9 cellular contexts compared by ENCODE assay signal in genomic region chr16:11099672-11100195, GRCh38.
DNase-seq lines count a peak whose midpoint lies in the region; ATAC-seq lines count a peak whose summit lies in the region.
"Had no signal": no experiment of that assay in that cellular context is flagged by ENCODE, and none has a peak within 500 bp of the region (broad histone marks: within the 10 kb centered on the region; RNA-seq: fewer than 3 reads in every experiment).

No MANE protein-coding gene starts in this region.

- no peak overlapping the region for H3K4me3 Mint-ChIP-seq in activated CD4-positive, alpha-beta T cell treated with anti-CD3 and anti-CD28 coated beads, Interleukin-2, amount 10 ng/mL, durations not matched to agents 7 days and 5 days
- H3K4me3 Mint-ChIP-seq in stimulated activated naive CD8-positive, alpha-beta T cell treated with anti-CD3 and anti-CD28 coated beads, Interleukin-15, amount 100 ng/mL, for 72 hours, result peak overlapping the region; percentile 57 to 60

- DNase-seq in activated CD4-positive, alpha-beta T cell treated with anti-CD3 and anti-CD28 coated beads, Interleukin-2, amount 10 ng/mL, durations not matched to agents 7 days and 5 days, result no peak
- no peak for DNase-seq in activated CD4-positive, alpha-beta T cell treated with anti-CD3 and anti-CD28 coated beads, Interleukin-2, amount 50 U/mL, for 4 hours
- DNase-seq in NAMALWA (ENCODE audit: low spot score) (peak; percentile 27), germinal center (ENCODE audit: low spot score) (peak; percentile 64), iPS-NIHi11 (ENCODE audit: low spot score) (no peak), Karpas-422 (no peak), HK-2 (ENCODE audit: unreplicated experiment) (no peak)
- DNase-seq in stimulated activated naive CD8-positive, alpha-beta T cell treated with anti-CD3 and anti-CD28 coated beads, Interleukin-15, amount 100 ng/mL, for 72 hours, result peak in 1 of 2 donors; percentile 22
- DNase-seq: NCI-H2081 had no signal

- 0 out of 2 replicates have a peak, but pooled peaks cover 4% of the 10 kb centered on the region for H4K20me1 ChIP-seq in Karpas-422 (ENCODE audit: insufficient read depth, low read depth, low read length)

- H3K9me3 ChIP-seq in Karpas-422 (ENCODE audit: low read length), result no peaks in the 10 kb centered on the region

- H3K4me3 ChIP-seq in Karpas-422 (ENCODE audit: low read length), result no peak overlapping the region

- H3K9ac ChIP-seq in Karpas-422 (ENCODE audit: low read length), result no peak overlapping the region

- no peaks in the 10 kb centered on the region for H3K27me3 Mint-ChIP-seq in activated CD4-positive, alpha-beta T cell treated with anti-CD3 and anti-CD28 coated beads, Interleukin-2, amount 10 ng/mL, durations not matched to agents 7 days and 5 days
- H3K27me3 Mint-ChIP-seq in stimulated activated naive CD8-positive, alpha-beta T cell treated with anti-CD3 and anti-CD28 coated beads, Interleukin-15, amount 100 ng/mL, for 72 hours, result no peaks in the 10 kb centered on the region

- CTCF ChIA-PET in activated CD4-positive, alpha-beta T cell treated with anti-CD3 and anti-CD28 coated beads, Interleukin-2, amount 10 ng/mL, durations not matched to agents 7 days and 5 days (lab: Charles Lee), result interaction anchor here (0.7 to 3.0 kb wide), 15 partner anchors 9 to 156 kb away, joined by 3 to 17 read pairs (median 4); partner anchors contain the start of gene SOCS1

- ATAC-seq in stimulated activated naive CD8-positive, alpha-beta T cell treated with anti-CD3 and anti-CD28 coated beads, Interleukin-15, amount 100 ng/mL, for 72 hours, result peak; percentile 58

- no peaks in the 10 kb centered on the region for H3K27me3 ChIP-seq in Karpas-422 (ENCODE audit: low read length)

- H3K27ac ChIP-seq in Karpas-422 (ENCODE audit: low read length), result no peak overlapping the region

- POLR2A ChIA-PET in activated CD4-positive, alpha-beta T cell treated with anti-CD3 and anti-CD28 coated beads, Interleukin-2, amount 10 ng/mL, durations not matched to agents 7 days and 5 days (lab: Charles Lee), result interaction anchor here (0.6 to 1.3 kb wide), 7 partner anchors 8 to 156 kb away, joined by 3 to 9 read pairs (median 3); partner anchors contain the start of gene SOCS1

- H3K9me3 Mint-ChIP-seq in activated CD4-positive, alpha-beta T cell treated with anti-CD3 and anti-CD28 coated beads, Interleukin-2, amount 10 ng/mL, durations not matched to agents 7 days and 5 days, result no peaks in the 10 kb centered on the region
- H3K9me3 Mint-ChIP-seq in stimulated activated naive CD8-positive, alpha-beta T cell treated with anti-CD3 and anti-CD28 coated beads, Interleukin-15, amount 100 ng/mL, for 72 hours, result no peaks in the 10 kb centered on the region

- peaks cover 86% of the 10 kb centered on the region for H3K4me1 Mint-ChIP-seq in activated CD4-positive, alpha-beta T cell treated with anti-CD3 and anti-CD28 coated beads, Interleukin-2, amount 10 ng/mL, durations not matched to agents 7 days and 5 days
- peaks cover 82% of the 10 kb centered on the region for H3K4me1 Mint-ChIP-seq in stimulated activated naive CD8-positive, alpha-beta T cell treated with anti-CD3 and anti-CD28 coated beads, Interleukin-15, amount 100 ng/mL, for 72 hours

- no peak overlapping the region for H3K4me2 ChIP-seq in Karpas-422 (ENCODE audit: low read depth, low read length, poor library complexity, severe bottlenecking)

- no peak overlapping the region for H2AFZ ChIP-seq in Karpas-422 (ENCODE audit: low read length)

- H3K27ac Mint-ChIP-seq in activated CD4-positive, alpha-beta T cell treated with anti-CD3 and anti-CD28 coated beads, Interleukin-2, amount 10 ng/mL, durations not matched to agents 7 days and 5 days, result peak overlapping the region; percentile 87
- H3K27ac Mint-ChIP-seq in stimulated activated naive CD8-positive, alpha-beta T cell treated with anti-CD3 and anti-CD28 coated beads, Interleukin-15, amount 100 ng/mL, for 72 hours, result peak overlapping the region; percentile 84 to 96

- H3K79me2 ChIP-seq in Karpas-422 (ENCODE audit: low read length), result no peaks in the 10 kb centered on the region

- H3K36me3 ChIP-seq in Karpas-422 (ENCODE audit: insufficient read depth, low read length), result no peaks in the 10 kb centered on the region

- H3K36me3 Mint-ChIP-seq in activated CD4-positive, alpha-beta T cell treated with anti-CD3 and anti-CD28 coated beads, Interleukin-2, amount 10 ng/mL, durations not matched to agents 7 days and 5 days (ENCODE audit: low read depth), result peaks cover 35% of the 10 kb centered on the region

- H3K9me2 ChIP-seq in Karpas-422 (replicated peaks; ENCODE audit: insufficient read depth, low read length), result no peaks in the 10 kb centered on the region

- H3K4me1 ChIP-seq in Karpas-422 (ENCODE audit: low read length), result peaks cover 7% of the 10 kb centered on the region

Comparison
In these comparisons a context has a peak if more than half of its experiments do, and no peak if none do; other contexts are left out.
1. DNase-seq: peak in NAMALWA (single experiment) and germinal center (single experiment); none in activated CD4-positive, alpha-beta T cell treated with anti-CD3 and anti-CD28 coated beads, Interleukin-2, amount 10 ng/mL, durations not matched to agents 7 days and 5 days (single experiment), activated CD4-positive, alpha-beta T cell treated with anti-CD3 and anti-CD28 coated beads, Interleukin-2, amount 50 U/mL, for 4 hours (0 of 2), iPS-NIHi11 (single experiment), Karpas-422 (single experiment) and HK-2 (single experiment).